Comparison of ENCODE assay signal across 1 cellular context in the genomic region with DNA sequence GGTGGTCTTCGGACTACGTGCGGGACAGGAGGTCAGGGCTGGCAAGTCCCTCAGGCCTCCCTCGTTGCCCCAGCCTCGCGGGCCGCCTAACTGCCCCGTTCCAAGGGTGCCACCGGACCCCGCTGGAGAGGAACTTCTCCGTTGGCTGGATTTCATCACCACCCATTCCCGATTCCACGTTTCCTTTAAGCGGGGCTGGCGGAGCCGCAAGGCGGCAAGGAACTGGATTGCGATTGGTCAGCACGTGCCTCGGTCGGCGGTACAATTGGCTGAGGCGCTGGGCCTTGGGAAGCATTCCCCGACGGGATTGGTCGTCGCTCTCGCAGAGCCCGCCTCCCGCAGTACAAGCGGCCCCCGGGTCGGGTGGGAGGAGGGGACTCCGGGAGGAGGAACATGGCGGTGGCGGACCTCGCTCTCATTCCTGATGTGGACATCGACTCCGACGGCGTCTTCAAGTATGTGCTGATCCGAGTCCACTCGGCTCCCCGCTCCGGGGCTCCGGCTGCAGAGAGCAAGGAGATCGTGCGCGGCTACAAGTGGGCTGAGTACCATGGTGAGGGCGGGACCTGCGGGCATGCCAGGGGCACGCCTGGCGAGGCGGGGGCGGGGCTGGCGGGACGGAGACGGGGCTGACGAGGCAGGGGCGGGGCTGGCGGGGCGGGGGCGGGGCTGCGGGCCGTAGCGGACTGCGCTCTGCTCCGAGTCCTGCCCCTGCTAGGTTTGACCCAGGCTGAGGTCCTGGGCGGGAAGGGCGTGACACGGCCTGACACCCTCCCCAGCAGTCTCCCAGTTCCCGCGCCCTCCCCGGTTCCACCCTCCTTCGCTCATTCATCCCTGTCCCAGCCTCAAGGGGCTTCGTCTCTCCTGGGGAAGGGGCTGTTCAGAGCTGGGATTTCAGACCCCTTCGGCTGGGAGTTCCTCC.
A peak's percentile ranks its signal among the peaks of the same experiment; 100 is the strongest.
TF ChIP-seq lines count a peak whose summit lies in the region.

A gene (plus strand): TSS at position 372 of the 922 bp plus-strand sequence. CDS start 22 bp downstream, at position 394.

TF ChIP-seq in HEK293, 187 proteins besides CTCF, POLR2A, EP300 and RAD21 (continued from another document):
- TF ChIP-seq, protein P1, sequence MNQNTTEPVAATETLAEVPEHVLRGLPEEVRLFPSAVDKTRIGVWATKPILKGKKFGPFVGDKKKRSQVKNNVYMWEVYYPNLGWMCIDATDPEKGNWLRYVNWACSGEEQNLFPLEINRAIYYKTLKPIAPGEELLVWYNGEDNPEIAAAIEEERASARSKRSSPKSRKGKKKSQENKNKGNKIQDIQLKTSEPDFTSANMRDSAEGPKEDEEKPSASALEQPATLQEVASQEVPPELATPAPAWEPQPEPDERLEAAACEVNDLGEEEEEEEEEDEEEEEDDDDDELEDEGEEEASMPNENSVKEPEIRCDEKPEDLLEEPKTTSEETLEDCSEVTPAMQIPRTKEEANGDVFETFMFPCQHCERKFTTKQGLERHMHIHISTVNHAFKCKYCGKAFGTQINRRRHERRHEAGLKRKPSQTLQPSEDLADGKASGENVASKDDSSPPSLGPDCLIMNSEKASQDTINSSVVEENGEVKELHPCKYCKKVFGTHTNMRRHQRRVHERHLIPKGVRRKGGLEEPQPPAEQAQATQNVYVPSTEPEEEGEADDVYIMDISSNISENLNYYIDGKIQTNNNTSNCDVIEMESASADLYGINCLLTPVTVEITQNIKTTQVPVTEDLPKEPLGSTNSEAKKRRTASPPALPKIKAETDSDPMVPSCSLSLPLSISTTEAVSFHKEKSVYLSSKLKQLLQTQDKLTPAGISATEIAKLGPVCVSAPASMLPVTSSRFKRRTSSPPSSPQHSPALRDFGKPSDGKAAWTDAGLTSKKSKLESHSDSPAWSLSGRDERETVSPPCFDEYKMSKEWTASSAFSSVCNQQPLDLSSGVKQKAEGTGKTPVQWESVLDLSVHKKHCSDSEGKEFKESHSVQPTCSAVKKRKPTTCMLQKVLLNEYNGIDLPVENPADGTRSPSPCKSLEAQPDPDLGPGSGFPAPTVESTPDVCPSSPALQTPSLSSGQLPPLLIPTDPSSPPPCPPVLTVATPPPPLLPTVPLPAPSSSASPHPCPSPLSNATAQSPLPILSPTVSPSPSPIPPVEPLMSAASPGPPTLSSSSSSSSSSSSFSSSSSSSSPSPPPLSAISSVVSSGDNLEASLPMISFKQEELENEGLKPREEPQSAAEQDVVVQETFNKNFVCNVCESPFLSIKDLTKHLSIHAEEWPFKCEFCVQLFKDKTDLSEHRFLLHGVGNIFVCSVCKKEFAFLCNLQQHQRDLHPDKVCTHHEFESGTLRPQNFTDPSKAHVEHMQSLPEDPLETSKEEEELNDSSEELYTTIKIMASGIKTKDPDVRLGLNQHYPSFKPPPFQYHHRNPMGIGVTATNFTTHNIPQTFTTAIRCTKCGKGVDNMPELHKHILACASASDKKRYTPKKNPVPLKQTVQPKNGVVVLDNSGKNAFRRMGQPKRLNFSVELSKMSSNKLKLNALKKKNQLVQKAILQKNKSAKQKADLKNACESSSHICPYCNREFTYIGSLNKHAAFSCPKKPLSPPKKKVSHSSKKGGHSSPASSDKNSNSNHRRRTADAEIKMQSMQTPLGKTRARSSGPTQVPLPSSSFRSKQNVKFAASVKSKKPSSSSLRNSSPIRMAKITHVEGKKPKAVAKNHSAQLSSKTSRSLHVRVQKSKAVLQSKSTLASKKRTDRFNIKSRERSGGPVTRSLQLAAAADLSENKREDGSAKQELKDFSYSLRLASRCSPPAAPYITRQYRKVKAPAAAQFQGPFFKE (tag by site-specific recombination; IDR thresholded peaks at IDR 0.05; ENCODE audit: borderline replicate concordance): no peak
- TF ChIP-seq, protein P2, sequence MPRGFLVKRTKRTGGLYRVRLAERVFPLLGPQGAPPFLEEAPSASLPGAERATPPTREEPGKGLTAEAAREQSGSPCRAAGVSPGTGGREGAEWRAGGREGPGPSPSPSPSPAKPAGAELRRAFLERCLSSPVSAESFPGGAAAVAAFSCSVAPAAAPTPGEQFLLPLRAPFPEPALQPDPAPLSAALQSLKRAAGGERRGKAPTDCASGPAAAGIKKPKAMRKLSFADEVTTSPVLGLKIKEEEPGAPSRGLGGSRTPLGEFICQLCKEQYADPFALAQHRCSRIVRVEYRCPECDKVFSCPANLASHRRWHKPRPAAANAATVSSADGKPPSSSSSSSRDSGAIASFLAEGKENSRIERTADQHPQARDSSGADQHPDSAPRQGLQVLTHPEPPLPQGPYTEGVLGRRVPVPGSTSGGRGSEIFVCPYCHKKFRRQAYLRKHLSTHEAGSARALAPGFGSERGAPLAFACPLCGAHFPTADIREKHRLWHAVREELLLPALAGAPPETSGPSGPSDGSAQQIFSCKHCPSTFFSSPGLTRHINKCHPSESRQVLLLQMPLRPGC (tag by site-specific recombination; IDR thresholded peaks at IDR 0.05): no peak; the same call in 1 of the 2 replicates
- TF ChIP-seq ZNF274 (IDR thresholded peaks at IDR 0.05; ENCODE audit: low read length) (no peak), ZNF274 (tag by site-specific recombination; IDR thresholded peaks at IDR 0.05; ENCODE audit: borderline replicate concordance) (no peak), ZIC2 (tag by site-specific recombination; IDR thresholded peaks at IDR 0.05) (no peak), ZNF501 (tag by site-specific recombination; IDR thresholded peaks at IDR 0.05) (peak; percentile 66; the same call in 1 of the 2 replicates), KLF16 (tag by site-specific recombination; IDR thresholded peaks at IDR 0.05) (peak; percentile 75), ZBTB20 (tag by site-specific recombination; IDR thresholded peaks at IDR 0.05) (peak; percentile 17; the same call in 1 of the 2 replicates), KLF9 (tag by site-specific recombination; IDR thresholded peaks at IDR 0.05; ENCODE audit: low read depth) (peak; percentile 92), ZNF621 (tag by site-specific recombination; IDR thresholded peaks at IDR 0.05) (no peak), ZNF660 (tag by site-specific recombination; IDR thresholded peaks at IDR 0.05) (peak; percentile 9; the same call in 1 of the 2 replicates), GLIS2 (tag by site-specific recombination; IDR thresholded peaks at IDR 0.05) (peak; percentile 76), ZNF785 (tag by site-specific recombination; IDR thresholded peaks at IDR 0.05) (no peak), ZNF132 (tag by site-specific recombination; IDR thresholded peaks at IDR 0.05; ENCODE audit: borderline replicate concordance) (no peak), ZNF10 (tag by site-specific recombination; IDR thresholded peaks at IDR 0.05) (peak; percentile 57; the same call in 1 of the 2 replicates), ZEB2 (tag by site-specific recombination; IDR thresholded peaks at IDR 0.05) (peak; percentile 93)
- TF ChIP-seq, protein P3, sequence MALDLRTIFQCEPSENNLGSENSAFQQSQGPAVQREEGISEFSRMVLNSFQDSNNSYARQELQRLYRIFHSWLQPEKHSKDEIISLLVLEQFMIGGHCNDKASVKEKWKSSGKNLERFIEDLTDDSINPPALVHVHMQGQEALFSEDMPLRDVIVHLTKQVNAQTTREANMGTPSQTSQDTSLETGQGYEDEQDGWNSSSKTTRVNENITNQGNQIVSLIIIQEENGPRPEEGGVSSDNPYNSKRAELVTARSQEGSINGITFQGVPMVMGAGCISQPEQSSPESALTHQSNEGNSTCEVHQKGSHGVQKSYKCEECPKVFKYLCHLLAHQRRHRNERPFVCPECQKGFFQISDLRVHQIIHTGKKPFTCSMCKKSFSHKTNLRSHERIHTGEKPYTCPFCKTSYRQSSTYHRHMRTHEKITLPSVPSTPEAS (tag by site-specific recombination; IDR thresholded peaks at IDR 0.05): 0 out of 2 replicates have a peak, but pooled peaks have one; percentile 20
- TF ChIP-seq, protein P4, sequence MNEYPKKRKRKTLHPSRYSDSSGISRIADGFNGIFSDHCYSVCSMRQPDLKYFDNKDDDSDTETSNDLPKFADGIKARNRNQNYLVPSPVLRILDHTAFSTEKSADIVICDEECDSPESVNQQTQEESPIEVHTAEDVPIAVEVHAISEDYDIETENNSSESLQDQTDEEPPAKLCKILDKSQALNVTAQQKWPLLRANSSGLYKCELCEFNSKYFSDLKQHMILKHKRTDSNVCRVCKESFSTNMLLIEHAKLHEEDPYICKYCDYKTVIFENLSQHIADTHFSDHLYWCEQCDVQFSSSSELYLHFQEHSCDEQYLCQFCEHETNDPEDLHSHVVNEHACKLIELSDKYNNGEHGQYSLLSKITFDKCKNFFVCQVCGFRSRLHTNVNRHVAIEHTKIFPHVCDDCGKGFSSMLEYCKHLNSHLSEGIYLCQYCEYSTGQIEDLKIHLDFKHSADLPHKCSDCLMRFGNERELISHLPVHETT (tag by site-specific recombination; IDR thresholded peaks at IDR 0.05): peak; percentile 67; the same call in 1 of the 2 replicates
- TF ChIP-seq, protein P5, sequence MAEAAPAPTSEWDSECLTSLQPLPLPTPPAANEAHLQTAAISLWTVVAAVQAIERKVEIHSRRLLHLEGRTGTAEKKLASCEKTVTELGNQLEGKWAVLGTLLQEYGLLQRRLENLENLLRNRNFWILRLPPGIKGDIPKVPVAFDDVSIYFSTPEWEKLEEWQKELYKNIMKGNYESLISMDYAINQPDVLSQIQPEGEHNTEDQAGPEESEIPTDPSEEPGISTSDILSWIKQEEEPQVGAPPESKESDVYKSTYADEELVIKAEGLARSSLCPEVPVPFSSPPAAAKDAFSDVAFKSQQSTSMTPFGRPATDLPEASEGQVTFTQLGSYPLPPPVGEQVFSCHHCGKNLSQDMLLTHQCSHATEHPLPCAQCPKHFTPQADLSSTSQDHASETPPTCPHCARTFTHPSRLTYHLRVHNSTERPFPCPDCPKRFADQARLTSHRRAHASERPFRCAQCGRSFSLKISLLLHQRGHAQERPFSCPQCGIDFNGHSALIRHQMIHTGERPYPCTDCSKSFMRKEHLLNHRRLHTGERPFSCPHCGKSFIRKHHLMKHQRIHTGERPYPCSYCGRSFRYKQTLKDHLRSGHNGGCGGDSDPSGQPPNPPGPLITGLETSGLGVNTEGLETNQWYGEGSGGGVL (tag by site-specific recombination; IDR thresholded peaks at IDR 0.05): peak; percentile 81
